1 cellular context compared by ENCODE assay signal in the genomic region with DNA sequence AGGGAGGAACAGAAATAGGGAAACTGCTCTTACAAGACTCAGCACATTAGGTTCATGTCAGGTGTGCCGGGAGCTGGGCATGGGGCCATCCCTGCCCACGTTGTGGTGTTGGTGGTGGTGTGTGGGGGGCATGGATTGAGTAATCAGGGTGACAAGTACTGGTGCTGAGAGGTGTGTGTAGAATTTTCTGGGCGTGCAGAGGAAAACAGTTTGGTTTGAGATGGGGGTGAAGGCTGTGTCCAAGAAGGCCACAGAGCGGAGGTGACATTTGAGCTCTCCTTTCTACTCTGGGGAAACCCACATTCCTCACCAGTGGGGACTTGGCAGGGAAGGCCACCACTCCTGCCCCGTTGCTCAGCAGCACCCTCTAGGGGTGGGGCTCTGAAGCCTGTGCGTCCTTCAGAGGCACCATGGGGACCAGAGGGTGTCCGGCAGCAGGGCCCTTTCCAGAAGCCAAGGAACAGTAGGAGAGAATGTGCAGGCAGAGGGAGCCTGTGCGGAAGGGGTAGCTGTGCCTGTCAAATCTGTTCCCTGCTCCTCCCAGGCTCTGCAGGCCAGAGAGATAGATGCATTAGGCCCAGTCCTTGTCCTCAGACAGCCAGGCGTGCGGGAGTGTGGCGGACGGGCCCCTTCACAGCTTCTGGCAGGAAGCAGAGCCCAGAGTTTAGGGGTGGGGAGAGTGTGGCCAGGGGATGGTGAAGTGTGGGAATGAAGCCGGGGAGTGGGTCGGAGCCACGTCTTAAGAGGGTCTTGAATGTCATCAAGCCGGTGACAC.
TF ChIP-seq lines count a peak whose summit lies in the region.

No MANE protein-coding gene starts in this region.

TF ChIP-seq in K562, 482 proteins besides CTCF, POLR2A, EP300 and RAD21 (continued from another document and continues in another):
- TF ChIP-seq PATZ1 (CRISPR knock-in tag; IDR thresholded peaks at IDR 0.05; ENCODE audit: borderline replicate concordance) (no peak), SMARCA4 (IDR thresholded peaks at IDR 0.05) (no peak), DNMT1 (IDR thresholded peaks at IDR 0.05) (no peak), CLOCK (CRISPR knock-in tag; IDR thresholded peaks at IDR 0.05; ENCODE audit: borderline replicate concordance) (no peak), ETV6 (IDR thresholded peaks at IDR 0.05; ENCODE audit: borderline replicate concordance in 1 of 2, low read depth in 2 of 2, low read length in 1 of 2) (no peak), ETV6 (CRISPR knock-in tag; IDR thresholded peaks at IDR 0.05; ENCODE audit: borderline replicate concordance) (no peak), ADNP (tag; IDR thresholded peaks at IDR 0.05) (no peak), EZH2 (IDR thresholded peaks at IDR 0.05; ENCODE audit: borderline replicate concordance, low read depth, low read length) (no peak), ETV5 (CRISPR knock-in tag; IDR thresholded peaks at IDR 0.05; ENCODE audit: low read depth) (no peak), FOXK2 (conservative IDR thresholded peaks at IDR 0.05 in 1 of 2, IDR thresholded peaks at IDR 0.05 in 1 of 2; ENCODE audit: low read depth in 2 of 2) (no peak), ZNF407 (IDR thresholded peaks at IDR 0.05; ENCODE audit: low read depth) (no peak), MAZ (CRISPR knock-in tag; conservative IDR thresholded peaks at IDR 0.05 in 1 of 2, IDR thresholded peaks at IDR 0.05 in 1 of 2) (peak; percentile 29 to 59; a peak in 3 of 4 replicates), ZBTB49 (CRISPR knock-in tag; IDR thresholded peaks at IDR 0.05; ENCODE audit: borderline replicate concordance) (no peak), DEAF1 (CRISPR knock-in tag; IDR thresholded peaks at IDR 0.05) (no peak), ZNF644 (tag; IDR thresholded peaks at IDR 0.05; ENCODE audit: low read depth) (no peak), ARID1B (IDR thresholded peaks at IDR 0.05) (no peak), TCF3 (CRISPR knock-in tag; IDR thresholded peaks at IDR 0.05) (no peak), KLF1 (tag; IDR thresholded peaks at IDR 0.05) (no peak), ELK3 (CRISPR knock-in tag; IDR thresholded peaks at IDR 0.05) (no peak), ZNF384 (IDR thresholded peaks at IDR 0.05; ENCODE audit: low read depth, low read length) (no peak), NFIC (IDR thresholded peaks at IDR 0.05) (no peak), U2AF2 (optimal IDR thresholded peaks at IDR 0.05; ENCODE audit: low read depth, low read length) (no peak)
- TF ChIP-seq, protein P1, sequence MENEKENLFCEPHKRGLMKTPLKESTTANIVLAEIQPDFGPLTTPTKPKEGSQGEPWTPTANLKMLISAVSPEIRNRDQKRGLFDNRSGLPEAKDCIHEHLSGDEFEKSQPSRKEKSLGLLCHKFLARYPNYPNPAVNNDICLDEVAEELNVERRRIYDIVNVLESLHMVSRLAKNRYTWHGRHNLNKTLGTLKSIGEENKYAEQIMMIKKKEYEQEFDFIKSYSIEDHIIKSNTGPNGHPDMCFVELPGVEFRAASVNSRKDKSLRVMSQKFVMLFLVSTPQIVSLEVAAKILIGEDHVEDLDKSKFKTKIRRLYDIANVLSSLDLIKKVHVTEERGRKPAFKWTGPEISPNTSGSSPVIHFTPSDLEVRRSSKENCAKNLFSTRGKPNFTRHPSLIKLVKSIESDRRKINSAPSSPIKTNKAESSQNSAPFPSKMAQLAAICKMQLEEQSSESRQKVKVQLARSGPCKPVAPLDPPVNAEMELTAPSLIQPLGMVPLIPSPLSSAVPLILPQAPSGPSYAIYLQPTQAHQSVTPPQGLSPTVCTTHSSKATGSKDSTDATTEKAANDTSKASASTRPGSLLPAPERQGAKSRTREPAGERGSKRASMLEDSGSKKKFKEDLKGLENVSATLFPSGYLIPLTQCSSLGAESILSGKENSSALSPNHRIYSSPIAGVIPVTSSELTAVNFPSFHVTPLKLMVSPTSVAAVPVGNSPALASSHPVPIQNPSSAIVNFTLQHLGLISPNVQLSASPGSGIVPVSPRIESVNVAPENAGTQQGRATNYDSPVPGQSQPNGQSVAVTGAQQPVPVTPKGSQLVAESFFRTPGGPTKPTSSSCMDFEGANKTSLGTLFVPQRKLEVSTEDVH (IDR thresholded peaks at IDR 0.05; ENCODE audit: low read depth, partially characterized antibody): peak; percentile 33
